ENCODE assay signal across 2 cellular contexts in the genomic region with DNA sequence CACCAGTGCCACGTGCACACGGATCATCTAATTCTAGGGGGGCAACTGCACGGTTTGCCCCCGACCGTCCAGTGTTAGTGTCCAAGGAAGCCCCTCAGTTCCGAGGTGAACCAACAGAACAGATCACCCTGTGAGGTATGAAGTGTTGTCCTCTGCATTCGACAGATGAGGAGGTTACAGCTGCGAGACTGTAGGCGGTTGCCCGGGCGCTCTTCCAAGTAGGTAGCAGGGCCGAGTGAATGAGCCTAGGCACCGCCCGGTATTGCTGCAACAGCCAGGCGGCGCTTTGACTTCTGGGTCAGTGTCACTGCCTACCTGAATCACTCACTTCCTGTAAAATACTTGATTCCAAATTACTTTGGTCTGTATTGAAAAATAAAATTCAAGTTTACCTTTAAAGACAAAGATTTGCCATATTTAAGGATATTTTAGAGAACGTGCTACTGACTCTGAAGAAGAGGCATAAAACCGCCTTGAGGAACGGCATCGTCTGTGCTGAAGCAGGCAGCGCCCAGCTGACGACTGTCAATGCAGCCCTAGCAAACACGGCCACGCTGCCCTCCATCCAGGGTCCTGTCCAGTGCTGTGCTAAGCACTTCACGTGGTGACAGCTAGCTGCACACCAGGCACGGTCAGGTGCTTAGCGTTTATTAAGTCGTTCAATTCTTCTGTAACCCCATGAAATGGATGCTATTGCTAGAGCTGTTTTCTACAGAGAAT.
A peak's percentile ranks its signal among the peaks of the same experiment; 100 is the strongest.
TF ChIP-seq lines count a peak whose summit lies in the region.

No MANE protein-coding gene starts in this region.

TF ChIP-seq in Ishikawa, 13 proteins besides CTCF, POLR2A, EP300 and RAD21 (continued from another document):
- TF ChIP-seq, protein P1, sequence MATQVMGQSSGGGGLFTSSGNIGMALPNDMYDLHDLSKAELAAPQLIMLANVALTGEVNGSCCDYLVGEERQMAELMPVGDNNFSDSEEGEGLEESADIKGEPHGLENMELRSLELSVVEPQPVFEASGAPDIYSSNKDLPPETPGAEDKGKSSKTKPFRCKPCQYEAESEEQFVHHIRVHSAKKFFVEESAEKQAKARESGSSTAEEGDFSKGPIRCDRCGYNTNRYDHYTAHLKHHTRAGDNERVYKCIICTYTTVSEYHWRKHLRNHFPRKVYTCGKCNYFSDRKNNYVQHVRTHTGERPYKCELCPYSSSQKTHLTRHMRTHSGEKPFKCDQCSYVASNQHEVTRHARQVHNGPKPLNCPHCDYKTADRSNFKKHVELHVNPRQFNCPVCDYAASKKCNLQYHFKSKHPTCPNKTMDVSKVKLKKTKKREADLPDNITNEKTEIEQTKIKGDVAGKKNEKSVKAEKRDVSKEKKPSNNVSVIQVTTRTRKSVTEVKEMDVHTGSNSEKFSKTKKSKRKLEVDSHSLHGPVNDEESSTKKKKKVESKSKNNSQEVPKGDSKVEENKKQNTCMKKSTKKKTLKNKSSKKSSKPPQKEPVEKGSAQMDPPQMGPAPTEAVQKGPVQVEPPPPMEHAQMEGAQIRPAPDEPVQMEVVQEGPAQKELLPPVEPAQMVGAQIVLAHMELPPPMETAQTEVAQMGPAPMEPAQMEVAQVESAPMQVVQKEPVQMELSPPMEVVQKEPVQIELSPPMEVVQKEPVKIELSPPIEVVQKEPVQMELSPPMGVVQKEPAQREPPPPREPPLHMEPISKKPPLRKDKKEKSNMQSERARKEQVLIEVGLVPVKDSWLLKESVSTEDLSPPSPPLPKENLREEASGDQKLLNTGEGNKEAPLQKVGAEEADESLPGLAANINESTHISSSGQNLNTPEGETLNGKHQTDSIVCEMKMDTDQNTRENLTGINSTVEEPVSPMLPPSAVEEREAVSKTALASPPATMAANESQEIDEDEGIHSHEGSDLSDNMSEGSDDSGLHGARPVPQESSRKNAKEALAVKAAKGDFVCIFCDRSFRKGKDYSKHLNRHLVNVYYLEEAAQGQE (IDR thresholded peaks at IDR 0.05; ENCODE audit: low read depth) = no peak
- TF ChIP-seq CEBPB (IDR thresholded peaks at IDR 0.05) (peak; percentile 85), MAX (IDR thresholded peaks at IDR 0.05) (no peak)

TF ChIP-seq in H1, 55 proteins besides CTCF, POLR2A, EP300 and RAD21 (continued from another document):
- no peak for TF ChIP-seq BCL11A (IDR thresholded peaks at IDR 0.05; ENCODE audit: low read depth in 2 of 2, low read length in 2 of 2)
- no peak for TF ChIP-seq SAP30 (IDR thresholded peaks at IDR 0.05; ENCODE audit: insufficient read depth, insufficient replicate concordance, low read length)
- no peak for TF ChIP-seq POU5F1 (IDR thresholded peaks at IDR 0.05; ENCODE audit: low read depth, low read length)
